16 cellular contexts compared by ENCODE assay signal in the genomic region with DNA sequence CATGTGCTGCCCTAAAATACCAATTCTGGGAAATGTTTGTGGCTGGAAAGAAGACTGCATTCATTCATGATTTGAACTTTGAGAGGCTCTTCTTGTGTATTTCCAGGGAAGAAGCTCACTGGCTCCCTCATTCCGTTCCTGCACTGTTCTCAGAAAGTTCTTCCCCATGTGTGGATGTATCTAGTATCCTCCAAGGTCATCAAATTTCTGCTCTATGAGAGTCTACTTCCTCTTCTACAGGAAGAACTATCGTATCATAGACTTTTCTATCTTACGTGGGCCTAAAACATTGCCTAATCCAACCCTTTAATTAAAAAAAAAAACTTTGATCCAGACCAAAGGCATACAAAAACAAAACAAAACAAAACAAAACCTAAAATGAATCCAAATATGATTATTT.
"Had no signal": no experiment of that assay in that cellular context is flagged by ENCODE, and none has a peak within 500 bp of the region (broad histone marks: within the 10 kb centered on the region; RNA-seq: fewer than 3 reads in every experiment).

No MANE protein-coding gene starts in this region.

- ATAC-seq: lower lobe of right lung; naive thymus-derived CD4-positive, alpha-beta T cell; psoas muscle; stimulated activated effector memory CD8-positive, alpha-beta T cell treated with anti-CD3 and anti-CD28 coated beads, Interleukin-12 subunit alpha, Interleukin-12 subunit beta, amount 100 ng/mL, for 72 hours; stimulated activated naive CD8-positive, alpha-beta T cell treated with anti-CD3 and anti-CD28 coated beads, Interleukin-15, Interleukin-2, amounts not matched to agents 100 U/mL and 50 U/mL, for 24 hours had no signal

- DNase-seq: foreskin keratinocyte; immature natural killer cell; left ventricle myocardium inferior; lower lobe of right lung; mesenchymal stem cell; naive thymus-derived CD4-positive, alpha-beta T cell; nephron progenitor cell; psoas muscle; retina; right lobe of liver; stimulated activated CD4-positive, alpha-beta T cell treated with anti-CD3 and anti-CD28 coated beads, Interleukin-4, amount 100 ng/mL, for 1 hour; stimulated activated CD8-positive, alpha-beta memory T cell treated with anti-CD3 and anti-CD28 coated beads, Interleukin-4, amount 100 ng/mL, for 48 hours; stimulated activated naive CD8-positive, alpha-beta T cell treated with anti-CD3 and anti-CD28 coated beads, Interleukin-15, Interleukin-2, amounts not matched to agents 100 U/mL and 50 U/mL, for 24 hours; thyroid gland; upper lobe of left lung had no signal
